ENCODE assay signal across 30 cellular contexts in the genomic region with DNA sequence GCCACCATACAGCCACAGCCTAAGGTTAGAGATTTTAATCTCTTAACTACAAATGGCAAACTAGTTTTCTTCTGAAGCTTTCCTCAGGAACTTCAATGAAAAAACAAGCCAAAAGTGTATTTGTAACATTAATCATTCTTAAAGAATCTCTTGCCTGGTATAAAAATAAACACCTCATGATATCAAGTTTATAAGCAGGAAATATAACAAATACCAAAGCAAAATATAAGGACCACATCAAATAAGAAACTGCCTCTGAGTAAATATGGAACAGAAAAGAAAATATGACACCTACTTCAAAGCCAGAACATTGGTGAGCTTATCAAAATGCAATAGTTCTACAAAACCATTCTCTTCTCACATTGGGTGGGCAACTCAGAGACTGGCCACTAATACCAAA.
"Had no signal": no experiment of that assay in that cellular context is flagged by ENCODE, and none has a peak within 500 bp of the region (broad histone marks: within the 10 kb centered on the region; RNA-seq: fewer than 3 reads in every experiment).

No MANE protein-coding gene starts in this region.

- H3K27ac Mint-ChIP-seq: activated CD4-positive, alpha-beta memory T cell treated with anti-CD3 and anti-CD28 coated beads, Interleukin-2, amount 10 ng/mL, durations not matched to agents 7 days and 5 days; activated CD4-positive, alpha-beta T cell treated with anti-CD3 and anti-CD28 coated beads, Interleukin-2, amount 10 ng/mL, durations not matched to agents 7 days and 5 days; activated T-helper 17 cell treated with anti-CD3 and anti-CD28 coated beads, Interleukin-2, amount 50 U/mL, for 72 hours; progenitor cell of endocrine pancreas; stimulated activated memory B cell treated with anti-CD40 and anti-IgM and Interleukin-4, amounts not matched to agents 10 μg/mL and 1 μg/mL and 100 μg/mL, for 72 hours; stimulated activated naive CD8-positive, alpha-beta T cell treated with anti-CD3 and anti-CD28 coated beads, Interleukin-15, amount 100 ng/mL, for 72 hours; T-helper 17 cell had no signal

- H3K4me1 Mint-ChIP-seq: activated T-helper 17 cell treated with anti-CD3 and anti-CD28 coated beads, Interleukin-2, amount 50 U/mL, for 72 hours; stimulated activated memory B cell treated with anti-CD40 and anti-IgM and Interleukin-4, amounts not matched to agents 10 μg/mL and 1 μg/mL and 100 μg/mL, for 72 hours; stimulated activated naive CD8-positive, alpha-beta T cell treated with anti-CD3 and anti-CD28 coated beads, Interleukin-15, amount 100 ng/mL, for 72 hours; T-helper 17 cell had no signal

- H3K27me3 Mint-ChIP-seq: activated CD4-positive, alpha-beta memory T cell treated with anti-CD3 and anti-CD28 coated beads, Interleukin-2, amount 10 ng/mL, durations not matched to agents 7 days and 5 days; activated CD4-positive, alpha-beta T cell treated with anti-CD3 and anti-CD28 coated beads, Interleukin-2, amount 10 ng/mL, durations not matched to agents 7 days and 5 days; activated T-helper 17 cell treated with anti-CD3 and anti-CD28 coated beads, Interleukin-2, amount 50 U/mL, for 72 hours; progenitor cell of endocrine pancreas; stimulated activated memory B cell treated with anti-CD40 and anti-IgM and Interleukin-4, amounts not matched to agents 10 μg/mL and 1 μg/mL and 100 μg/mL, for 72 hours; stimulated activated naive CD8-positive, alpha-beta T cell treated with anti-CD3 and anti-CD28 coated beads, Interleukin-15, amount 100 ng/mL, for 72 hours; T-helper 17 cell had no signal

- DNase-seq: activated CD4-positive, alpha-beta memory T cell treated with anti-CD3 and anti-CD28 coated beads, Interleukin-2, amount 10 ng/mL, durations not matched to agents 7 days and 5 days; activated CD4-positive, alpha-beta T cell treated with anti-CD3 and anti-CD28 coated beads for 1 hour; activated CD4-positive, alpha-beta T cell treated with anti-CD3 and anti-CD28 coated beads, Interleukin-2, amount 10 ng/mL, durations not matched to agents 7 days and 5 days; activated gamma-delta T cell treated with Interleukin-2 at 50 U/mL for 16 hours; activated naive CD4-positive, alpha-beta T cell treated with anti-CD3 and anti-CD28 coated beads, Interleukin-2, amount 50 U/mL, for 16 hours; activated T-cell treated with anti-CD3 and anti-CD28 coated beads, Interleukin-2, amount 50 U/mL, for 4 hours; body of pancreas; cerebellar nuclear complex; foreskin melanocyte; islet precursor cell; left cardiac atrium; left ventricle myocardium superior; retina; small intestine; stimulated activated CD4-positive, alpha-beta T cell treated with anti-CD3 and anti-CD28 coated beads, Interleukin-4, amount 100 ng/mL, for 4 hours; stimulated activated CD8-positive, alpha-beta memory T cell treated with anti-CD3 and anti-CD28 coated beads, Interleukin-4, amount 100 ng/mL, for 48 hours; stimulated activated naive CD8-positive, alpha-beta T cell treated with anti-CD3 and anti-CD28 coated beads, Interleukin-15, amount 100 ng/mL, for 72 hours; substantia nigra; SW 1271; T-helper 17 cell; T1000; upper lobe of right lung had no signal

- H3K4me3 ChIP-seq: body of pancreas, cardiac muscle cell, upper lobe of right lung had no signal

- H3K9me3 ChIP-seq: body of pancreas, neutrophil, upper lobe of right lung had no signal

- H3K9me3 Mint-ChIP-seq: activated CD4-positive, alpha-beta memory T cell treated with anti-CD3 and anti-CD28 coated beads, Interleukin-2, amount 10 ng/mL, durations not matched to agents 7 days and 5 days; activated CD4-positive, alpha-beta T cell treated with anti-CD3 and anti-CD28 coated beads, Interleukin-2, amount 10 ng/mL, durations not matched to agents 7 days and 5 days; activated T-cell treated with anti-CD3 and anti-CD28 coated beads, Interleukin-2, amount 50 U/mL, for 4 hours; activated T-helper 17 cell treated with anti-CD3 and anti-CD28 coated beads, Interleukin-2, amount 50 U/mL, for 72 hours; nephron; stimulated activated memory B cell treated with anti-CD40 and anti-IgM and Interleukin-4, amounts not matched to agents 10 μg/mL and 1 μg/mL and 100 μg/mL, for 72 hours; stimulated activated naive CD8-positive, alpha-beta T cell treated with anti-CD3 and anti-CD28 coated beads, Interleukin-15, amount 100 ng/mL, for 72 hours had no signal

- H3K36me3 ChIP-seq: cardiac muscle cell, neutrophil, upper lobe of right lung had no signal

- FAIRE-seq: small intestine had no signal

- H3K27me3 ChIP-seq: body of pancreas, cardiac muscle cell, neutrophil, upper lobe of right lung had no signal

- ATAC-seq: activated T-cell treated with anti-CD3 and anti-CD28 coated beads, Interleukin-2, amount 50 U/mL, for 4 hours; activated T-helper 17 cell treated with anti-CD3 and anti-CD28 coated beads, Interleukin-2, amount 50 U/mL, for 72 hours; body of pancreas; esophagus mucosa; left cardiac atrium; left ventricle myocardium superior; sciatic nerve; stimulated activated memory B cell treated with anti-CD40 and anti-IgM and Interleukin-4, amounts not matched to agents 10 μg/mL and 1 μg/mL and 100 μg/mL, for 72 hours; stimulated activated naive CD8-positive, alpha-beta T cell treated with anti-CD3 and anti-CD28 coated beads, Interleukin-15, amount 100 ng/mL, for 72 hours; T-helper 17 cell; upper lobe of right lung had no signal

- H3K36me3 Mint-ChIP-seq: stimulated activated memory B cell treated with anti-CD40 and anti-IgM and Interleukin-4, amounts not matched to agents 10 μg/mL and 1 μg/mL and 100 μg/mL, for 72 hours had no signal

- H3K27ac ChIP-seq: body of pancreas, cardiac muscle cell, neutrophil, upper lobe of right lung had no signal

- H3K4me1 ChIP-seq: body of pancreas, upper lobe of right lung had no signal

- H3K4me3 Mint-ChIP-seq: activated CD4-positive, alpha-beta memory T cell treated with anti-CD3 and anti-CD28 coated beads, Interleukin-2, amount 10 ng/mL, durations not matched to agents 7 days and 5 days; activated CD4-positive, alpha-beta T cell treated with anti-CD3 and anti-CD28 coated beads, Interleukin-2, amount 10 ng/mL, durations not matched to agents 7 days and 5 days; activated T-cell treated with anti-CD3 and anti-CD28 coated beads, Interleukin-2, amount 50 U/mL, for 4 hours; activated T-helper 17 cell treated with anti-CD3 and anti-CD28 coated beads, Interleukin-2, amount 50 U/mL, for 72 hours; nephron; stimulated activated memory B cell treated with anti-CD40 and anti-IgM and Interleukin-4, amounts not matched to agents 10 μg/mL and 1 μg/mL and 100 μg/mL, for 72 hours; stimulated activated naive CD8-positive, alpha-beta T cell treated with anti-CD3 and anti-CD28 coated beads, Interleukin-15, amount 100 ng/mL, for 72 hours; T-helper 17 cell had no signal
